In genomic region chr10:69222157-69223027, GRCh38 we compare ENCODE assay signal across 8 cellular contexts. TPM values are rescaled to one million over a fixed set of nuclear protein-coding genes. Genes with fewer than 3 reads are reported as not detected.
DNase-seq lines count a peak whose midpoint lies in the region; ATAC-seq and TF ChIP-seq lines count a peak whose summit lies in the region.

No MANE protein-coding gene starts in this region.

- peak; percentile 94 for ATAC-seq in GM21423 (IDR thresholded peaks at IDR 0.05; ENCODE audit: unreplicated experiment)

- no peaks in the 10 kb centered on the region for H3K9me3 ChIP-seq in adrenal gland (replicated peaks in 1 of 3)

- 43 to 53% (median 46%) methylated on average over 9 to 11 of the region's 11 CpGs for WGBS in adrenal gland, 4 donors

- peaks cover 41 to 52% of the 10 kb centered on the region in 2 donors for H3K4me1 Mint-ChIP-seq in immature natural killer cell

- no peaks in the 10 kb centered on the region for H3K9me3 Mint-ChIP-seq in immature natural killer cell

- peak overlapping the region; percentile 76 to 92 (median 84) for H3K27ac Mint-ChIP-seq in immature natural killer cell

- H3K4me3 Mint-ChIP-seq in immature natural killer cell, result peak overlapping the region; percentile 50 to 81 (median 63)

- no peak overlapping the region for H3K27ac ChIP-seq in adrenal gland

- DNase-seq in GM03348 (ENCODE audit: low spot score) (peak; percentile 76), HT-29 (ENCODE audit: low spot score) (peak; percentile 93), T follicular helper cell (ENCODE audit: low read depth) (peak; percentile 19), adrenal gland (peak in 3 of 7 donors; percentile 44 to 51 (median 46)), immature natural killer cell (peak; percentile 64 to 74 (median 69)), NCI-H187 (lab: John Stamatoyannopoulos, UW) (no peak)
- peak; percentile 45 to 78 for DNase-seq in stimulated activated CD4-positive, alpha-beta T cell treated with anti-CD3 and anti-CD28 coated beads, Interleukin-4, amount 100 ng/mL, for 4 hours

- no peak for TF ChIP-seq POLR2A in adrenal gland (IDR thresholded peaks at IDR 0.05)

- H3K4me1 ChIP-seq in adrenal gland (replicated peaks in 1 of 2), result no peaks in the 10 kb centered on the region

- H3K27me3 Mint-ChIP-seq in immature natural killer cell (ENCODE audit: low read depth in 3 of 3), result peaks cover 3 to 5% (median 4%) of the 10 kb centered on the region in 3 donors

- peak; percentile 40 to 74 (median 49) for TF ChIP-seq CTCF in adrenal gland (IDR thresholded peaks at IDR 0.05)

- H3K36me3 ChIP-seq in adrenal gland (replicated peaks in 1 of 2), result no peaks in the 10 kb centered on the region

- no peak overlapping the region for H3K4me3 ChIP-seq in adrenal gland

- intact Hi-C loops in adrenal gland (cut with DNase I), result no loop called here

- H3K36me3 Mint-ChIP-seq in immature natural killer cell, result no peaks in the 10 kb centered on the region

- peaks cover 9% of the 10 kb centered on the region for H3K27me3 ChIP-seq in adrenal gland

RNA-seq across cellular contexts. Expression of gene HKDC1, which starts 2.3 kb away (rescaled TPM):
- 27.5 and 29.7 TPM in 2 replicates for total RNA-seq in HT-29 (2014; rRNA removed; shearing (Covaris generic))
- under 1 TPM in 2 of 8 donors, not detected in 6; under 0.01 to 0.11 TPM for total RNA-seq in adrenal gland
- polyA plus RNA-seq in adrenal gland (under 1 TPM; 0.04 to 0.48 (median 0.20) TPM), immature natural killer cell (under 1 TPM in 1 of 3 donors, not detected in 2; 0.16 TPM)

RNA-seq across cellular contexts. Expression of gene SUPV3L1, which starts 42.4 kb away (rescaled TPM):
- total RNA-seq in HT-29 (2014; rRNA removed; shearing (Covaris generic)), result 24.6 and 27.0 TPM in 2 replicates
- 10 to 100 TPM; 24.4 to 53.1 (median 33.6) TPM for total RNA-seq in adrenal gland
- polyA plus RNA-seq in adrenal gland, result 100 to 1,000 TPM in 2 of 3 donors, 10 to 100 TPM in 1; 54.8 to 165 (median 114) TPM
- 10 to 100 TPM; 15.0 to 30.4 (median 18.0) TPM for polyA plus RNA-seq in immature natural killer cell

RNA-seq across cellular contexts. Expression of gene HK1, which starts 55.9 kb away (rescaled TPM):
- total RNA-seq in HT-29 (2014; rRNA removed; shearing (Covaris generic)), result 60.8 and 61.8 TPM in 2 replicates
- 10 to 100 TPM; 29.3 to 79.3 (median 52.7) TPM for total RNA-seq in adrenal gland
- polyA plus RNA-seq in adrenal gland (10 to 100 TPM; 18.4 to 37.5 (median 19.5) TPM), immature natural killer cell (10 to 100 TPM; 48.8 to 96.3 (median 72.2) TPM)

Comparison
In these comparisons a context has a peak if more than half of its experiments do, and no peak if none do; other contexts are left out.
1. DNase-seq: peak in GM03348 (single experiment), HT-29 (single experiment), T follicular helper cell (single experiment), immature natural killer cell (3 of 3) and stimulated activated CD4-positive, alpha-beta T cell treated with anti-CD3 and anti-CD28 coated beads, Interleukin-4, amount 100 ng/mL, for 4 hours (2 of 2); none in NCI-H187 (0 of 2).
2. RNA of gene HKDC1, which starts 2.3 kb away (total RNA-seq): 27.5 to 29.7 TPM in HT-29; under 0.01 to 0.11 TPM in adrenal gland; every median in the first group is over 10 times any median in the second.